In the genomic region with DNA sequence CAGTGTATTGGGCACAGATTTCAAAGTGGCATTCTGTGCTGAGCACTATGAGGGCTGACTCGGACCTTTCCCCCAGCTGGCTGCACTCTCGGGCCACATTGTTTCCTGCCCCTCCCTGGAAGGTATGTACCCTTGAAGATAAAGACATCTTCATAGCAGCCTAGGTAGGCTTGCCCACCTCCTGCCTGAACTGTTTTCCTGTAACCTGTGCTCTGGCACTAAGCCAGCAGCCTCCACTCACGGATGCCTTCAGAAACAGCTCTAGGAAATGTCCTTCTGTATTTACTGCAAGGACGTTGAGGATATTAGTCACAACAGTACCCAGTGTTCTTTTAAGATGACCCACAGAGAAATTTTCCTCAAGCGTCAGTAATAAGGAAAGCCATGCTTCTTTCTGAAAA, we compare ENCODE assay signal across 11 cellular contexts. TPM values are rescaled to one million over a fixed set of nuclear protein-coding genes. Genes with fewer than 3 reads are reported as not detected.
DNase-seq lines count a peak whose midpoint lies in the region; ATAC-seq and TF ChIP-seq lines count a peak whose summit lies in the region.
"Had no signal": no experiment of that assay in that cellular context is flagged by ENCODE, and none has a peak within 500 bp of the region (broad histone marks: within the 10 kb centered on the region; RNA-seq: fewer than 3 reads in every experiment).

No MANE protein-coding gene starts in this region.

- DNase-seq in LHCN-M2 (ENCODE audit: low read depth) (peak; percentile 63), brain microvascular endothelial cell (no peak), lower lobe of right lung (peak; percentile 82), SW480 (ENCODE audit: low spot score) (no peak), dedifferentiated amniotic fluid mesenchymal stem cell (ENCODE audit: extremely low spot score) (no peak)
- DNase-seq: colonic mucosa, NCI-H2227 treated with DMSO at 0.1 percent for 48 hours had no signal

- intact Hi-C loops in lower lobe of right lung (cut with DNase I) = no loop called here

- H3K9ac ChIP-seq in BLaER1 treated with 17β-estradiol and CSF1 and Interleukin-3, amounts not matched to agents 10 nM and 100 nM = no peak overlapping the region

- peak overlapping the region; percentile 50 to 77 (median 68) for H3K4me2 ChIP-seq in BLaER1 treated with 17β-estradiol and CSF1 and Interleukin-3, amounts not matched to agents 10 nM and 100 nM

- in situ Hi-C loops in brain microvascular endothelial cell (cut with HindIII; ENCODE audit: low pct_ligation_motif_present, low sequenced_read_pairs) = loop anchor here (10.0 kb wide), 1 partner anchor 75 kb away; no protein-coding TSS in a partner anchor

- ATAC-seq in lower lobe of right lung = peak; percentile 63 to 71
- no peak for ATAC-seq in GM21737 (IDR thresholded peaks at IDR 0.05; ENCODE audit: unreplicated experiment)
- no peak for ATAC-seq in esophagus mucosa
- ATAC-seq: WTC11 had no signal

- H4K20me1 ChIP-seq in BLaER1 treated with 17β-estradiol and CSF1 and Interleukin-3, amounts not matched to agents 10 nM and 100 nM = peaks cover 0 to 53% (median 33%) of the 10 kb centered on the region in 11 experiments; a peak in 15 of 22 replicates

- H3K27ac ChIP-seq in BLaER1 treated with 17β-estradiol and CSF1 and Interleukin-3, amounts not matched to agents 10 nM and 100 nM = peak overlapping the region in 7 of 11 experiments; percentile 8 to 62 (median 27); a peak in 8 of 22 replicates
- peak overlapping the region; percentile 48 for H3K27ac ChIP-seq in brain microvascular endothelial cell
- H3K27ac ChIP-seq in lower lobe of right lung = peak overlapping the region; percentile 73
- H3K27ac ChIP-seq: colonic mucosa had no signal

- no peak for TF ChIP-seq CTCF in brain microvascular endothelial cell (IDR thresholded peaks at IDR 0.05; ENCODE audit: low read depth, low read length, missing control alignments)
- TF ChIP-seq CTCF in lower lobe of right lung (IDR thresholded peaks at IDR 0.05) = no peak

- H3K27me3 ChIP-seq in BLaER1 treated with 17β-estradiol and CSF1 and Interleukin-3, amounts not matched to agents 10 nM and 100 nM = peaks cover 0 to 9% (median 0%) of the 10 kb centered on the region in 11 experiments; a peak in 1 of 22 replicates
- H3K27me3 ChIP-seq in brain microvascular endothelial cell (replicated peaks) (no peaks in the 10 kb centered on the region), lower lobe of right lung (ENCODE audit: low read depth) (no peaks in the 10 kb centered on the region)
- H3K27me3 ChIP-seq: colonic mucosa had no signal

- no peaks in the 10 kb centered on the region for H3K9me3 ChIP-seq in BLaER1 treated with 17β-estradiol and CSF1 and Interleukin-3, amounts not matched to agents 10 nM and 100 nM (replicated peaks in 1 of 11)
- H3K9me3 ChIP-seq in lower lobe of right lung = no peaks in the 10 kb centered on the region
- H3K9me3 ChIP-seq: colonic mucosa had no signal

- peaks cover 30 to 72% (median 62%) of the 10 kb centered on the region in 10 experiments for H3K4me1 ChIP-seq in BLaER1 treated with 17β-estradiol and CSF1 and Interleukin-3, amounts not matched to agents 10 nM and 100 nM
- peaks cover 85% of the 10 kb centered on the region for H3K4me1 ChIP-seq in lower lobe of right lung

- H3K36me3 ChIP-seq in BLaER1 treated with 17β-estradiol and CSF1 and Interleukin-3, amounts not matched to agents 10 nM and 100 nM = peaks cover 50 to 83% (median 64%) of the 10 kb centered on the region in 11 experiments
- H3K36me3 ChIP-seq in brain microvascular endothelial cell (replicated peaks) = no peaks in the 10 kb centered on the region
- peaks cover 13% of the 10 kb centered on the region for H3K36me3 ChIP-seq in lower lobe of right lung
- H3K36me3 ChIP-seq: colonic mucosa had no signal

- no peak overlapping the region for H3K4me3 ChIP-seq in BLaER1 treated with 17β-estradiol and CSF1 and Interleukin-3, amounts not matched to agents 10 nM and 100 nM
- H3K4me3 ChIP-seq in brain microvascular endothelial cell (ENCODE audit: low read depth, low read length) = no peak overlapping the region
- H3K4me3 ChIP-seq in lower lobe of right lung = no peak overlapping the region
- H3K4me3 ChIP-seq: colonic mucosa had no signal

RNA-seq across cellular contexts. Expression of a gene that starts 43.7 kb away (rescaled TPM):
- total RNA-seq in LHCN-M2 (2014; rRNA removed) = 33.5 and 35.3 TPM in 2 replicates
- polyA plus RNA-seq in LHCN-M2 (2012) = 10.4 TPM
- 16.7 TPM for total RNA-seq in lower lobe of right lung
- total RNA-seq in esophagus mucosa = 8.1 TPM

RNA-seq across cellular contexts. Expression of a gene that starts 43.9 kb away (rescaled TPM):
- 15.8 and 21.3 TPM in 2 replicates for total RNA-seq in LHCN-M2 (2014; rRNA removed)
- polyA plus RNA-seq in LHCN-M2 (2012) = 8.6 TPM
- 25.6 TPM for total RNA-seq in lower lobe of right lung
- 24.1 TPM for total RNA-seq in esophagus mucosa

Comparison
In these comparisons a context has a peak if more than half of its experiments do, and no peak if none do; other contexts are left out.
1. DNase-seq: peak in LHCN-M2 (single experiment) and lower lobe of right lung (single experiment); none in brain microvascular endothelial cell (single experiment), SW480 (single experiment) and dedifferentiated amniotic fluid mesenchymal stem cell (single experiment).
2. ATAC-seq: peak in lower lobe of right lung (2 of 2); none in GM21737 (single experiment) and esophagus mucosa (single experiment).
3. Peak in every context shown above with its lines, with median percentiles within 50 percentile points of each other: H3K27ac ChIP-seq.